Comparison of ENCODE assay signal across 1 cellular context in genomic region chr14:92586001-92586947, GRCh38.
TF ChIP-seq lines count a peak whose summit lies in the region.

No MANE protein-coding gene starts in this region.

TF ChIP-seq in IMR-90, 13 proteins besides CTCF, POLR2A, EP300 and RAD21 (continued from another document):
- TF ChIP-seq CHD1 (IDR thresholded peaks at IDR 0.05; ENCODE audit: low read depth, low read length) = no peak
- no peak for TF ChIP-seq RFX5 (IDR thresholded peaks at IDR 0.05; ENCODE audit: low read depth, low read length)
